Comparison of ENCODE assay signal across 23 cellular contexts in the genomic region with DNA sequence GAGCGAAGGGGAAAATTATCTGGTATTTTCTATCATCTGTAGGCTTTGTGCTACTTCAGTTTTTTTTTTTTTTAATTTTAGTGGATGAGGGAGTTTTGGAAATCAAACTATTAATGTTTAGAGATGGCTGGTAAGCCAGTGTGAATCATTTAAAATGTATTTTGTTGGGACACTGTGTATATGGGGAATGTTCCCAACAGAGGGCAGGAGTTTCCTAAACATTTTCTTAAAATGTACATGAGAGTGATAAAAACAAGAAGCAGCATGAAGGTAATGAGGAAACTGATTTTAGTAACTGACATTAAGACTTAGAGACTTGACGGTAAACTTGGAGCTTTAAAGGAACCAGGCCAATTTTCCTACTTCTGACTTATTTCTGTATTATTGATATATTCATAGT.
A peak's percentile ranks its signal among the peaks of the same experiment; 100 is the strongest.
DNase-seq lines count a peak whose midpoint lies in the region; ATAC-seq, FAIRE-seq and TF ChIP-seq lines count a peak whose summit lies in the region.
"Had no signal": no experiment of that assay in that cellular context is flagged by ENCODE, and none has a peak within 500 bp of the region (broad histone marks: within the 10 kb centered on the region; RNA-seq: fewer than 3 reads in every experiment).

No MANE protein-coding gene starts in this region.

- no peaks in the 10 kb centered on the region for H3K27me3 ChIP-seq in IMR-90 (ENCODE audit: control insufficient read depth, insufficient read depth, low read length)
- no peaks in the 10 kb centered on the region for H3K27me3 ChIP-seq in tibial nerve
- H3K27me3 ChIP-seq in small intestine (ENCODE audit: control insufficient read depth in 2 of 2, insufficient read depth in 2 of 2, low read length in 2 of 2) = no peaks in the 10 kb centered on the region
- H3K27me3 ChIP-seq: gastrocnemius medialis, SJSA1, stomach had no signal

- no peak overlapping the region for H2BK15ac ChIP-seq in IMR-90 (ENCODE audit: low read depth, low read length)

- dilution Hi-C loops in IMR-90 (cut with HindIII; ENCODE audit: low sequenced_read_pairs, unreplicated experiment) = no loop called here

- no peak; the same call in 1 of the 2 replicates for TF ChIP-seq CTCF in IMR-90 (conservative IDR thresholded peaks at IDR 0.05; ENCODE audit: low read depth, low read length)
- TF ChIP-seq CTCF in chondrocyte (IDR thresholded peaks at IDR 0.05) = peak; percentile 54
- TF ChIP-seq CTCF in tibial nerve (IDR thresholded peaks at IDR 0.05) = no peak

- H4K20me1 ChIP-seq in IMR-90 (ENCODE audit: insufficient read depth, low read length) = no peaks in the 10 kb centered on the region

- H3K14ac ChIP-seq in IMR-90 (replicated peaks; ENCODE audit: low read depth, low read length) = no peak overlapping the region

- no peaks in the 10 kb centered on the region for H3K9me3 Mint-ChIP-seq in chondrocyte (ENCODE audit: low read depth)
- H3K9me3 Mint-ChIP-seq: activated CD4-positive, alpha-beta T cell treated with anti-CD3 and anti-CD28 coated beads, Interleukin-2, amount 10 ng/mL, durations not matched to agents 24 days and 14 days; brain; IgD-negative memory B cell had no signal

- H3K27ac Mint-ChIP-seq in chondrocyte (ENCODE audit: unreplicated experiment) = peak overlapping the region; percentile 28
- H3K27ac Mint-ChIP-seq: activated CD4-positive, alpha-beta T cell treated with anti-CD3 and anti-CD28 coated beads, Interleukin-2, amount 10 ng/mL, durations not matched to agents 24 days and 14 days; brain; IgD-negative memory B cell had no signal

- CTCF ChIA-PET in IMR-90 (lab: Yijun Ruan, JAX) = no interaction called here

- no peak overlapping the region for H2BK20ac ChIP-seq in IMR-90 (ENCODE audit: low read depth, low read length)

- H3K4me3 ChIP-seq in IMR-90 (ENCODE audit: insufficient read depth, low read depth, low read length) (no peak overlapping the region), tibial nerve (no peak overlapping the region), small intestine (ENCODE audit: low read depth in 1 of 2, low read length in 2 of 2) (no peak overlapping the region)
- H3K4me3 ChIP-seq: gastrocnemius medialis, mucosa of descending colon, SJSA1, stomach had no signal

- POLR2A ChIA-PET in IMR-90 (lab: Charles Lee; ENCODE audit: unreplicated experiment) = no interaction called here

- peaks cover 48% of the 10 kb centered on the region for H3K36me3 Mint-ChIP-seq in chondrocyte (ENCODE audit: low read depth)
- H3K36me3 Mint-ChIP-seq: brain, IgD-negative memory B cell had no signal

- H3K4me1 ChIP-seq in IMR-90 (ENCODE audit: control insufficient read depth, insufficient read depth, low read length) (peaks cover 2% of the 10 kb centered on the region; the same call in 1 of the 2 replicates), tibial nerve (no peaks in the 10 kb centered on the region), small intestine (ENCODE audit: control insufficient read depth in 2 of 2, insufficient read depth in 1 of 2, low read depth in 1 of 2, low read length in 1 of 2) (no peaks in the 10 kb centered on the region)
- H3K4me1 ChIP-seq: Caco-2, gastrocnemius medialis had no signal

- no peak overlapping the region for H3K4me2 ChIP-seq in IMR-90 (ENCODE audit: low read depth, low read length)

- H2AK5ac ChIP-seq in IMR-90 (ENCODE audit: low read depth, low read length) = no peak overlapping the region

- no peak overlapping the region for H4K5ac ChIP-seq in IMR-90 (ENCODE audit: low read depth, low read length)

- peaks cover 6 to 13% of the 10 kb centered on the region in 2 experiments; a peak in 3 of 4 replicates for H3K79me1 ChIP-seq in IMR-90 (ENCODE audit: low read depth in 1 of 2, low read length in 2 of 2)

- no peak overlapping the region for H3K4me3 Mint-ChIP-seq in chondrocyte (ENCODE audit: unreplicated experiment)
- H3K4me3 Mint-ChIP-seq: activated CD4-positive, alpha-beta T cell treated with anti-CD3 and anti-CD28 coated beads, Interleukin-2, amount 10 ng/mL, durations not matched to agents 24 days and 14 days; brain; IgD-negative memory B cell had no signal

- intact Hi-C loops in IMR-90 (cut with micrococcal nuclease) = no loop called here

- H3K36me3 ChIP-seq in IMR-90 (ENCODE audit: control insufficient read depth, insufficient read depth, low read length) (peaks cover 16% of the 10 kb centered on the region), tibial nerve (peaks cover 0 to 15% (median 0%) of the 10 kb centered on the region in 3 donors), small intestine (ENCODE audit: control insufficient read depth in 2 of 2, insufficient read depth in 2 of 2, low read length in 2 of 2) (peaks cover 4% of the 10 kb centered on the region in 2 donors)
- H3K36me3 ChIP-seq: SJSA1 had no signal

- H2BK120ac ChIP-seq in IMR-90 (ENCODE audit: low read depth, low read length) = no peak overlapping the region

- H4K8ac ChIP-seq in IMR-90 (ENCODE audit: low read depth in 2 of 2, low read length in 2 of 2) = no peak overlapping the region

- no CpG with 5 or more reads among the region's 2 CpGs for WGBS in IMR-90 (ENCODE audit: extremely low coverage in 2 of 2, insufficient read length in 1 of 2), 2 experiments
- WGBS in tibial nerve, 2 donors = 85 to 88% methylated on average over 2 of the region's 2 CpGs
- WGBS in small intestine, 3 donors = 93 to 97% (median 93%) methylated on average over 2 of the region's 2 CpGs

- no peak for TF ChIP-seq EP300 in tibial nerve (IDR thresholded peaks at IDR 0.05)

- H2AK9ac ChIP-seq in IMR-90 (replicated peaks; ENCODE audit: low read depth, low read length, poor library complexity) = no peak overlapping the region

- H3K27ac ChIP-seq in IMR-90 (ENCODE audit: insufficient read depth, low read length) = no peak overlapping the region
- no peak overlapping the region for H3K27ac ChIP-seq in tibial nerve
- no peak overlapping the region for H3K27ac ChIP-seq in small intestine (ENCODE audit: low read depth in 1 of 2, low read length in 1 of 2)
- H3K27ac ChIP-seq: gastrocnemius medialis, SJSA1, stomach had no signal

- no peak overlapping the region for H3K18ac ChIP-seq in IMR-90 (ENCODE audit: low read depth, low read length)

- no peak overlapping the region for H4K91ac ChIP-seq in IMR-90 (ENCODE audit: insufficient read depth, low read depth, low read length)

- no peak overlapping the region for H3K9ac ChIP-seq in IMR-90 (ENCODE audit: low read depth, low read length)

- H3K4ac ChIP-seq in IMR-90 (ENCODE audit: low read depth, low read length) = no peak overlapping the region

- no peak for FAIRE-seq in small intestine (lab: Jason Lieb, UNC)
- FAIRE-seq: G401.6 had no signal

- no peak overlapping the region for H3K56ac ChIP-seq in IMR-90 (ENCODE audit: extremely low read depth, insufficient read depth, low read length)

- no peak overlapping the region for H2BK5ac ChIP-seq in IMR-90 (ENCODE audit: low read depth, low read length, poor library complexity, severe bottlenecking)

- TF ChIP-seq RAD21 in IMR-90 (IDR thresholded peaks at IDR 0.05; ENCODE audit: low read length) = peak; percentile 26

- H3K9me3 ChIP-seq in IMR-90 (ENCODE audit: control insufficient read depth, insufficient read depth, low read length) (no peaks in the 10 kb centered on the region), tibial nerve (no peaks in the 10 kb centered on the region), small intestine (ENCODE audit: control insufficient read depth, low read depth) (no peaks in the 10 kb centered on the region)
- H3K9me3 ChIP-seq: Caco-2, gastrocnemius medialis, mucosa of descending colon, SJSA1, stomach had no signal

- ATAC-seq in IMR-90 (ENCODE audit: low read depth) = peak; percentile 80
- ATAC-seq: gastrocnemius medialis, left lobe of liver, mucosa of descending colon, right cardiac atrium had no signal

- TF ChIP-seq POLR2A in IMR-90 (IDR thresholded peaks at IDR 0.05; ENCODE audit: low read depth, low read length) (no peak), tibial nerve (IDR thresholded peaks at IDR 0.05) (no peak)

- H2AFZ ChIP-seq in IMR-90 (replicated peaks; ENCODE audit: low read length, poor library complexity) = no peak overlapping the region

- DNase-seq in AG08395 (ENCODE audit: low spot score) (peak; percentile 14), IMR-90 (peak; percentile 54), chondrocyte (ENCODE audit: low spot score) (no peak), iris pigment epithelial cell (ENCODE audit: low read depth) (peak; percentile 56), tibial nerve (ENCODE audit: low spot score in 2 of 2) (no peak), NAMALWA (ENCODE audit: low spot score) (no peak), small intestine (no peak)
- no peak for DNase-seq in activated CD8-positive, alpha-beta memory T cell treated with anti-CD3 and anti-CD28 coated beads, Interleukin-2, amount 50 U/mL, for 4 hours
- DNase-seq: activated CD4-positive, alpha-beta T cell treated with anti-CD3 and anti-CD28 coated beads, Interleukin-2, amount 10 ng/mL, durations not matched to agents 24 days and 14 days; activated naive CD4-positive, alpha-beta T cell; Caco-2; gastrocnemius medialis; mucosa of descending colon; NCI-H2029 treated with DMSO at 0.1 percent for 48 hours; NCI-H524 treated with DMSO at 0.1 percent for 48 hours; right cardiac atrium; stimulated activated CD4-positive, alpha-beta T cell treated with anti-CD3 and anti-CD28 coated beads, Interleukin-1b, Interleukin-23, amount 100 ng/mL, for 48 hours; stomach had no signal

- H3K9me1 ChIP-seq in IMR-90 (ENCODE audit: insufficient read depth, low read length) = peaks cover 12% of the 10 kb centered on the region; the same call in 1 of the 2 replicates

- H3K4me1 Mint-ChIP-seq in chondrocyte (ENCODE audit: low read depth) = peaks cover 34% of the 10 kb centered on the region
- H3K4me1 Mint-ChIP-seq: activated CD4-positive, alpha-beta T cell treated with anti-CD3 and anti-CD28 coated beads, Interleukin-2, amount 10 ng/mL, durations not matched to agents 24 days and 14 days; IgD-negative memory B cell had no signal

- in situ Hi-C loops in IMR-90 (cut with MboI; ENCODE audit: low sequenced_read_pairs) = loop anchor here (25.0 kb wide), 1 partner anchor 1959 kb away; no protein-coding TSS in a partner anchor

- BruUV-seq in IMR-90 (replicated peaks; lab: Mats Ljungman, UMichigan) = no TSS peak

- no peaks in the 10 kb centered on the region for H3K27me3 Mint-ChIP-seq in chondrocyte (ENCODE audit: low read depth)

- H3K23ac ChIP-seq in IMR-90 (ENCODE audit: low read depth, low read length) = no peak overlapping the region

TF ChIP-seq in IMR-90, 13 proteins besides CTCF, POLR2A, EP300 and RAD21 (continues in another document):
- no peak for TF ChIP-seq NFE2L2 (IDR thresholded peaks at IDR 0.05; ENCODE audit: low read depth, low read length)
- TF ChIP-seq SMC3 (IDR thresholded peaks at IDR 0.05; ENCODE audit: low read depth, low read length) = no peak
- TF ChIP-seq CEBPB (IDR thresholded peaks at IDR 0.05; ENCODE audit: low read depth, low read length) = no peak
- no peak for TF ChIP-seq RFX5 (IDR thresholded peaks at IDR 0.05; ENCODE audit: low read depth, low read length)
- TF ChIP-seq RCOR1 (IDR thresholded peaks at IDR 0.05; ENCODE audit: insufficient replicate concordance, low read length) = no peak

Comparison
In these comparisons a context has a peak if more than half of its experiments do, and no peak if none do; other contexts are left out.
1. DNase-seq: peak in AG08395 (single experiment), IMR-90 (single experiment) and iris pigment epithelial cell (single experiment); none in chondrocyte (single experiment), tibial nerve (0 of 2), NAMALWA (single experiment), small intestine (single experiment) and activated CD8-positive, alpha-beta memory T cell treated with anti-CD3 and anti-CD28 coated beads, Interleukin-2, amount 50 U/mL, for 4 hours (single experiment).